ENCODE assay signal across 5 cellular contexts in genomic region chr1:114242531-114243210, GRCh38.
DNase-seq lines count a peak whose midpoint lies in the region; FAIRE-seq and TF ChIP-seq lines count a peak whose summit lies in the region.
"Not testable (repeated sequence)": the region's sequence is repeated elsewhere in the genome, so short reads cannot be mapped to it uniquely, and the experiment has no call there.

No MANE protein-coding gene starts in this region.

- H3K36me3 ChIP-seq in esophagus muscularis mucosa; kidney (ENCODE audit: control insufficient read depth in 1 of 2, insufficient read depth in 2 of 2, low read length in 2 of 2); vagina: not testable (repeated sequence)

- not testable (repeated sequence) for TF ChIP-seq POLR2A in esophagus muscularis mucosa (IDR thresholded peaks at IDR 0.05; ENCODE audit: low read depth); vagina (IDR thresholded peaks at IDR 0.05)

- H3K14ac ChIP-seq in H9 (ENCODE audit: insufficient read depth, low read length) = not testable (repeated sequence)

- not testable (repeated sequence) for H3K79me1 ChIP-seq in H9 (ENCODE audit: insufficient read depth, low read depth, low read length, poor library complexity, severe bottlenecking)

- H2AK5ac ChIP-seq in H9 (ENCODE audit: insufficient read length, low read length) = not testable (repeated sequence)

- H3K4me1 ChIP-seq in H9 (ENCODE audit: insufficient read depth, low read length); esophagus muscularis mucosa; kidney (ENCODE audit: control insufficient read depth in 1 of 2, insufficient read depth in 1 of 2, low read depth in 1 of 2, low read length in 2 of 2); vagina: not testable (repeated sequence)

- not testable (repeated sequence) for H4K20me1 ChIP-seq in H9 (ENCODE audit: control insufficient read depth, insufficient read depth, insufficient read length)

- not testable (repeated sequence) for H3K79me2 ChIP-seq in H9 (ENCODE audit: insufficient read depth, low read length)

- not testable (repeated sequence) for H3K27me3 ChIP-seq in H9 (ENCODE audit: insufficient read depth, low read length); esophagus muscularis mucosa; vagina

- not testable (repeated sequence) for H3K23me2 ChIP-seq in H9 (ENCODE audit: insufficient read length, low read depth, low read length, poor library complexity, severe bottlenecking)

- H2BK120ac ChIP-seq in H9 (ENCODE audit: low read depth, low read length, poor library complexity, severe bottlenecking) = not testable (repeated sequence)

- not testable (repeated sequence) for H2BK5ac ChIP-seq in H9 (ENCODE audit: insufficient read length, low read length)

- peaks cover 32% of the 10 kb centered on the region for H3K27me3 Mint-ChIP-seq in H9 (ENCODE audit: low read depth)

- H3K4me3 Mint-ChIP-seq in H9 = not testable (repeated sequence)

- not testable (repeated sequence) for H2AFZ ChIP-seq in H9 (ENCODE audit: low read length)

- H4K5ac ChIP-seq in H9 (ENCODE audit: insufficient read length, low read depth, low read length) = not testable (repeated sequence)

- intact Hi-C loops in esophagus muscularis mucosa (cut with DNase I); kidney (cut with DNase I); vagina (cut with DNase I): not testable (repeated sequence)

- H3K9me3 ChIP-seq in H9 (ENCODE audit: control insufficient read depth, low read depth, low read length); esophagus muscularis mucosa; kidney (ENCODE audit: control insufficient read depth in 1 of 2, low read length in 2 of 2); vagina: not testable (repeated sequence)

- H3K9me3 Mint-ChIP-seq in H9 = peaks cover 46 to 52% of the 10 kb centered on the region in 2 experiments

- not testable (repeated sequence) for H3K4me2 ChIP-seq in H9 (ENCODE audit: insufficient read depth, insufficient read length, low read length)

- FAIRE-seq in kidney (lab: Jason Lieb, UNC) = not testable (repeated sequence)

- not testable (repeated sequence) for H4K91ac ChIP-seq in H9 (ENCODE audit: insufficient read length, low read depth, low read length)

- H3K4me1 Mint-ChIP-seq in H9 = not testable (repeated sequence)

- not testable (repeated sequence) for H3T11ph ChIP-seq in H9 (ENCODE audit: low read length)

- not testable (repeated sequence) for H2BK15ac ChIP-seq in H9 (ENCODE audit: low read depth, low read length)

- H2BK20ac ChIP-seq in H9 (ENCODE audit: low read depth, low read length, poor library complexity, severe bottlenecking) = not testable (repeated sequence)

- H3K4ac ChIP-seq in H9 (ENCODE audit: low read depth, low read length) = not testable (repeated sequence)

- not testable (repeated sequence) for H3K27ac ChIP-seq in H9 (ENCODE audit: insufficient read length, low read depth, low read length); esophagus muscularis mucosa (replicated peaks in 1 of 4); kidney (ENCODE audit: low read depth in 2 of 2, low read length in 2 of 2); vagina

- not testable (repeated sequence) for H2BK12ac ChIP-seq in H9 (ENCODE audit: insufficient read length, low read depth, low read length)

- H3K4me3 ChIP-seq in esophagus muscularis mucosa; kidney (ENCODE audit: low read length in 2 of 2); vagina: not testable (repeated sequence)

- not testable (repeated sequence) for H3K9ac ChIP-seq in H9 (ENCODE audit: extremely low read depth, insufficient read length, low read length); kidney (ENCODE audit: low read length in 2 of 2)

- H3K56ac ChIP-seq in H9 (ENCODE audit: insufficient read length, low read depth, low read length) = not testable (repeated sequence)

- DNase-seq in H9 = peak; percentile 16
- DNase-seq in ecto neural progenitor cell (ENCODE audit: low spot score) = peak; percentile 12
- DNase-seq in esophagus muscularis mucosa (ENCODE audit: extremely low spot score) = peak; percentile 84
- peak; percentile 72 for DNase-seq in kidney
- DNase-seq in vagina (ENCODE audit: extremely low spot score in 2 of 2) = peak; percentile 27 to 88

- not testable (repeated sequence) for TF ChIP-seq CTCF in H9 (conservative IDR thresholded peaks at IDR 0.05); esophagus muscularis mucosa (IDR thresholded peaks at IDR 0.05); kidney (IDR thresholded peaks at IDR 0.05; ENCODE audit: borderline replicate concordance, extremely low read depth, insufficient read depth); vagina (IDR thresholded peaks at IDR 0.05)

- H4K8ac ChIP-seq in H9 (replicated peaks; ENCODE audit: insufficient read length, low read depth, low read length) = not testable (repeated sequence)

- WGBS in H9 (ENCODE audit: extremely low coverage, insufficient read length, low lambda C conversion rate) = no CpG with 5 or more reads among the region's 43 CpGs
- no CpG with 5 or more reads among the region's 43 CpGs for WGBS in esophagus muscularis mucosa

- not testable (repeated sequence) for H3K23ac ChIP-seq in H9 (ENCODE audit: insufficient read length, low read depth, low read length)

- H3K36me3 Mint-ChIP-seq in H9 (ENCODE audit: insufficient read depth in 1 of 3, low read depth in 3 of 3) = peaks cover 7 to 43% (median 21%) of the 10 kb centered on the region in 3 experiments

- not testable (repeated sequence) for TF ChIP-seq EP300 in esophagus muscularis mucosa (IDR thresholded peaks at IDR 0.05)

- not testable (repeated sequence) for H3K27ac Mint-ChIP-seq in H9

- H3K18ac ChIP-seq in H9 (ENCODE audit: insufficient read length, low read depth, low read length) = not testable (repeated sequence)

Comparison
In these comparisons a context has a peak if more than half of its experiments do, and no peak if none do; other contexts are left out.
1. DNase-seq: peak in every context shown above with its lines; median percentile 84 in esophagus muscularis mucosa; 72 in kidney; 58 in vagina; 16 in H9; 12 in ecto neural progenitor cell.